ENCODE assay signal across 4 cellular contexts in genomic region chr7:75173379-75173778, GRCh38.
DNase-seq lines count a peak whose midpoint lies in the region; ATAC-seq, FAIRE-seq and TF ChIP-seq lines count a peak whose summit lies in the region.
"Not testable (repeated sequence)": the region's sequence is repeated elsewhere in the genome, so short reads cannot be mapped to it uniquely, and the experiment has no call there.

No MANE protein-coding gene starts in this region.

- H3K9me2 ChIP-seq in GM23338 (ENCODE audit: insufficient read depth) = not testable (repeated sequence)

- intact Hi-C loops in K562 (cut with micrococcal nuclease); HepG2 (cut with micrococcal nuclease; ENCODE audit: unreplicated experiment): not testable (repeated sequence)

- H3K9me3 ChIP-seq in K562 (replicated peaks; ENCODE audit: control insufficient read depth, insufficient read depth, low read depth, low read length); HepG2 (ENCODE audit: low read length): not testable (repeated sequence)

- not testable (repeated sequence) for H3K36me3 ChIP-seq in GM23338 (ENCODE audit: insufficient read depth); K562 (ENCODE audit: control insufficient read depth, insufficient read depth, low read length); HepG2 (replicated peaks in 1 of 2; ENCODE audit: control insufficient read depth in 1 of 2, insufficient read depth in 2 of 2, low read length in 2 of 2)

- H3K27me3 Mint-ChIP-seq in GM23338 (ENCODE audit: insufficient read depth, low read depth, poor library complexity); WTC11 (ENCODE audit: low read depth): not testable (repeated sequence)

- TF ChIP-seq EP300 in K562 (IDR thresholded peaks at IDR 0.05; ENCODE audit: low read length); HepG2 (IDR thresholded peaks at IDR 0.05; ENCODE audit: low read depth in 2 of 2, low read length in 2 of 2); HepG2 (CRISPR knock-in tag; IDR thresholded peaks at IDR 0.05; ENCODE audit: borderline replicate concordance): not testable (repeated sequence)

- H3K27ac ChIP-seq in GM23338 (ENCODE audit: low read depth); K562 (ENCODE audit: extremely low read depth, low read depth, low read length); HepG2 (ENCODE audit: extremely low read length, insufficient read depth, low read length): not testable (repeated sequence)

- not testable (repeated sequence) for BruUV-seq in K562 (replicated peaks; lab: Mats Ljungman, UMichigan); HepG2 (replicated peaks; lab: Mats Ljungman, UMichigan)

- not testable (repeated sequence) for H3K27me3 ChIP-seq in GM23338 (ENCODE audit: insufficient read depth); K562 (ENCODE audit: control insufficient read depth in 2 of 2, insufficient read depth in 2 of 2, low read length in 2 of 2); HepG2 (ENCODE audit: control insufficient read depth in 1 of 2, insufficient read depth in 2 of 2, low read length in 2 of 2)

- WGBS in K562 (ENCODE audit: insufficient coverage, low coverage, missing lambda C conversion rate) = no CpG with 5 or more reads among the region's 2 CpGs
- WGBS in HepG2 (ENCODE audit: low lambda C conversion rate) = no CpG with 5 or more reads among the region's 2 CpGs

- H3K9me3 Mint-ChIP-seq in GM23338, WTC11: not testable (repeated sequence)

- not testable (repeated sequence) for H3K4me2 ChIP-seq in GM23338; K562 (ENCODE audit: insufficient read depth, low read length); HepG2 (ENCODE audit: low read depth, low read length)

- not testable (repeated sequence) for H3K4me1 Mint-ChIP-seq in GM23338, WTC11

- H3K27ac Mint-ChIP-seq in GM23338, WTC11: not testable (repeated sequence)

- not testable (repeated sequence) for DNase-seq in GM23338 (ENCODE audit: low spot score); WTC11 (ENCODE audit: low spot score); K562 (ENCODE audit: extremely low read depth in 1 of 4, low spot score in 3 of 4); HepG2 (ENCODE audit: low spot score)

- H4K20me1 ChIP-seq in GM23338 (replicated peaks; ENCODE audit: insufficient read depth); K562 (replicated peaks; ENCODE audit: control insufficient read depth, insufficient read depth, low read length); HepG2 (ENCODE audit: insufficient read depth, low read length): not testable (repeated sequence)

- H3K9ac ChIP-seq in K562 (ENCODE audit: insufficient read depth in 1 of 2, low read depth in 2 of 2, low read length in 2 of 2); HepG2 (ENCODE audit: insufficient read depth, low read depth, low read length): not testable (repeated sequence)

- not testable (repeated sequence) for TF ChIP-seq POLR2A in K562 (conservative IDR thresholded peaks at IDR 0.05); HepG2 (IDR thresholded peaks at IDR 0.05; ENCODE audit: insufficient read depth in 1 of 2, low read depth in 2 of 2, low read length in 2 of 2)

- H3K79me2 ChIP-seq in GM23338 (replicated peaks; ENCODE audit: insufficient read depth); K562 (ENCODE audit: control insufficient read depth, insufficient read depth, low read length); HepG2 (ENCODE audit: insufficient read depth, low read length): not testable (repeated sequence)

- H3K4me3 ChIP-seq in GM23338; K562; HepG2 (replicated peaks in 1 of 3; ENCODE audit: insufficient read depth in 1 of 3, low read depth in 2 of 3, low read length in 3 of 3): not testable (repeated sequence)

- not testable (repeated sequence) for TF ChIP-seq CTCF in GM23338 (conservative IDR thresholded peaks at IDR 0.05; ENCODE audit: low read depth in 2 of 2); WTC11 (IDR thresholded peaks at IDR 0.05); K562 (IDR thresholded peaks at IDR 0.05 in 2 of 3, conservative IDR thresholded peaks at IDR 0.05 in 1 of 3; ENCODE audit: insufficient read depth in 2 of 3, low read depth in 1 of 3, low read length in 3 of 3); HepG2 (CRISPR knock-in tag; IDR thresholded peaks at IDR 0.05)

- not testable (repeated sequence) for H3K4me1 ChIP-seq in GM23338 (ENCODE audit: insufficient read depth); K562 (replicated peaks in 1 of 2; ENCODE audit: control insufficient read depth in 2 of 2, insufficient read depth in 2 of 2, low read length in 2 of 2); HepG2 (ENCODE audit: insufficient read depth, low read length)

- not testable (repeated sequence) for TF ChIP-seq RAD21 in K562 (CRISPR knock-in tag; conservative IDR thresholded peaks at IDR 0.05 in 1 of 2, IDR thresholded peaks at IDR 0.05 in 1 of 2); HepG2 (CRISPR knock-in tag; IDR thresholded peaks at IDR 0.05)

- not testable (repeated sequence) for H2AFZ ChIP-seq in GM23338; K562 (ENCODE audit: low read depth, low read length); HepG2 (ENCODE audit: low read length)

- not testable (repeated sequence) for H3K4me3 Mint-ChIP-seq in GM23338, WTC11

- in situ Hi-C loops in K562 (cut with MboI); HepG2 (cut with HindIII; ENCODE audit: extremely low pct_ligation_motif_present, low pct_unique_long_range_greater_than_20kb): not testable (repeated sequence)

- ATAC-seq in GM23338 = peak; percentile 86
- ATAC-seq in WTC11 = peak; percentile 81
- peak; percentile 45 for ATAC-seq in K562
- ATAC-seq in HepG2 = peak; percentile 44

- H3K36me3 Mint-ChIP-seq in GM23338 (ENCODE audit: low read depth); WTC11: not testable (repeated sequence)

- POLR2A ChIA-PET in WTC11 (lab: Charles Lee); K562 (lab: Yijun Ruan, JAX); HepG2 (lab: Yijun Ruan, JAX): not testable (repeated sequence)

- not testable (repeated sequence) for FAIRE-seq in K562 (lab: Jason Lieb, UNC); HepG2 (lab: Jason Lieb, UNC)

- not testable (repeated sequence) for H3F3A ChIP-seq in GM23338 (replicated peaks; ENCODE audit: low read depth)

- not testable (repeated sequence) for H3K9me1 ChIP-seq in K562 (ENCODE audit: control insufficient read depth, insufficient read depth, low read length)

- CTCF ChIA-PET in WTC11 (lab: Charles Lee); K562 (lab: Yijun Ruan, JAX; ENCODE audit: low intra/inter-chr PET ratio); HepG2 (lab: Yijun Ruan, JAX; ENCODE audit: low intra/inter-chr PET ratio, low total read pairs): not testable (repeated sequence)
